In the genomic region with DNA sequence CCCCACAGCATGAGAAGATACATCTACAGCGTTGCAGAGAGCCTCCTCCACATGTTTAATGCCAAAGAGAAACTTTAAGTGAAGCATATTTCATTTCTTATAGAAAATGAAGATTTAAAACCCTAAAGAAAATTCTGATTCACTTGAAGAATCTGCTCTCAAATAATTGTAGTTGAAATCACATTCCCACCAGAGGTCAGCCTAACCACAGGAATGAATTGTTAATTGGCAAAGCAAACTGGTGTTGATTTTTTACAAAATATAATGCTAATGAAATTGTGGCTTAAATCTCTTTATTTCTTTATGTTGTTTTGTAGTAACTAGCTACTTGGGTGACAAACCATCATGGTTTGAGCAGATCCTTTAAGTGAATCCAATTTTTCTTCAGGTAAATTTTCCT, we compare ENCODE assay signal across 8 cellular contexts. TPM values are rescaled to one million over a fixed set of nuclear protein-coding genes. Genes with fewer than 3 reads are reported as not detected.
DNase-seq lines count a peak whose midpoint lies in the region; ATAC-seq and TF ChIP-seq lines count a peak whose summit lies in the region.

No MANE protein-coding gene starts in this region.

- peaks cover 0 to 15% (median 10%) of the 10 kb centered on the region in 4 donors for H3K4me1 ChIP-seq in esophagus muscularis mucosa

- H3K27me3 Mint-ChIP-seq in activated naive CD8-positive, alpha-beta T cell treated with anti-CD3 and anti-CD28 coated beads, Interleukin-2, amount 50 U/mL, for 24 hours, result peaks cover 3% of the 10 kb centered on the region
- H3K27me3 Mint-ChIP-seq in activated naive CD8-positive, alpha-beta T cell treated with anti-CD3 and anti-CD28 coated beads for 36 hours, result peaks cover 3% of the 10 kb centered on the region

- no peaks in the 10 kb centered on the region for H3K36me3 ChIP-seq in esophagus muscularis mucosa

- 40% methylated on average over 1 of the region's 1 CpG for WGBS in esophagus muscularis mucosa

- H3K4me1 Mint-ChIP-seq in activated naive CD8-positive, alpha-beta T cell treated with anti-CD3 and anti-CD28 coated beads, Interleukin-2, amount 50 U/mL, for 24 hours, result no peaks in the 10 kb centered on the region
- peaks cover 4% of the 10 kb centered on the region for H3K4me1 Mint-ChIP-seq in activated naive CD8-positive, alpha-beta T cell treated with anti-CD3 and anti-CD28 coated beads for 36 hours

- no peaks in the 10 kb centered on the region for H3K9me3 ChIP-seq in esophagus muscularis mucosa

- H3K27ac ChIP-seq in esophagus muscularis mucosa (replicated peaks in 1 of 4), result no peak overlapping the region

- intact Hi-C loops in esophagus muscularis mucosa (cut with DNase I), result loop anchor here (2.0 to 10.0 kb wide), 3 partner anchors 87 to 306 kb away; no protein-coding TSS in a partner anchor

- peak; percentile 9 for DNase-seq in activated naive CD8-positive, alpha-beta T cell treated with anti-CD3 and anti-CD28 coated beads, Interleukin-2, amount 50 U/mL, for 24 hours
- DNase-seq in activated naive CD8-positive, alpha-beta T cell treated with anti-CD3 and anti-CD28 coated beads for 36 hours, result no peak
- peak; percentile 20 for DNase-seq in NCI-H82 treated with DMSO at 0.1 percent for 48 hours (lab: John Stamatoyannopoulos, UW; ENCODE audit: unreplicated experiment)
- no peak for DNase-seq in esophagus muscularis mucosa (ENCODE audit: extremely low spot score)
- DNase-seq in putamen (ENCODE audit: low spot score), result peak; percentile 61
- no peak for DNase-seq in mesenteric fat pad (ENCODE audit: low spot score)

- ATAC-seq in activated naive CD8-positive, alpha-beta T cell treated with anti-CD3 and anti-CD28 coated beads, Interleukin-2, amount 50 U/mL, for 24 hours, result no peak
- ATAC-seq in HG02870 (IDR thresholded peaks at IDR 0.05; ENCODE audit: unreplicated experiment) (no peak), HG03439 (IDR thresholded peaks at IDR 0.05; ENCODE audit: unreplicated experiment) (no peak)

- no peak for TF ChIP-seq POLR2A in esophagus muscularis mucosa (IDR thresholded peaks at IDR 0.05; ENCODE audit: low read depth)

- H3K27me3 ChIP-seq in esophagus muscularis mucosa, result no peaks in the 10 kb centered on the region

- peaks cover 5% of the 10 kb centered on the region for H3K9me3 Mint-ChIP-seq in activated naive CD8-positive, alpha-beta T cell treated with anti-CD3 and anti-CD28 coated beads, Interleukin-2, amount 50 U/mL, for 24 hours
- H3K9me3 Mint-ChIP-seq in activated naive CD8-positive, alpha-beta T cell treated with anti-CD3 and anti-CD28 coated beads for 36 hours, result peaks cover 5% of the 10 kb centered on the region

- H3K4me3 Mint-ChIP-seq in activated naive CD8-positive, alpha-beta T cell treated with anti-CD3 and anti-CD28 coated beads, Interleukin-2, amount 50 U/mL, for 24 hours, result no peak overlapping the region
- H3K4me3 Mint-ChIP-seq in activated naive CD8-positive, alpha-beta T cell treated with anti-CD3 and anti-CD28 coated beads for 36 hours, result no peak overlapping the region

- H3K4me3 ChIP-seq in esophagus muscularis mucosa, result no peak overlapping the region

- no peak overlapping the region for H3K27ac Mint-ChIP-seq in activated naive CD8-positive, alpha-beta T cell treated with anti-CD3 and anti-CD28 coated beads, Interleukin-2, amount 50 U/mL, for 24 hours
- no peak overlapping the region for H3K27ac Mint-ChIP-seq in activated naive CD8-positive, alpha-beta T cell treated with anti-CD3 and anti-CD28 coated beads for 36 hours

- no peak for TF ChIP-seq EP300 in esophagus muscularis mucosa (IDR thresholded peaks at IDR 0.05)

- peak; percentile 48 to 59 (median 56) for TF ChIP-seq CTCF in esophagus muscularis mucosa (IDR thresholded peaks at IDR 0.05)

- H3K36me3 Mint-ChIP-seq in activated naive CD8-positive, alpha-beta T cell treated with anti-CD3 and anti-CD28 coated beads, Interleukin-2, amount 50 U/mL, for 24 hours (ENCODE audit: low read depth), result no peaks in the 10 kb centered on the region
- no peaks in the 10 kb centered on the region for H3K36me3 Mint-ChIP-seq in activated naive CD8-positive, alpha-beta T cell treated with anti-CD3 and anti-CD28 coated beads for 36 hours

RNA-seq across cellular contexts. Expression of gene WDR17, which starts 31.1 kb away (rescaled TPM):
- total RNA-seq in activated naive CD8-positive, alpha-beta T cell treated with anti-CD3 and anti-CD28 coated beads for 36 hours, result 1 to 10 TPM; 1.9 to 2.7 TPM
- total RNA-seq in esophagus muscularis mucosa (1 to 10 TPM; 2.8 to 4.8 (median 3.2) TPM), mesenteric fat pad (1.4 TPM)

Comparison
In these comparisons a context has a peak if more than half of its experiments do, and no peak if none do; other contexts are left out.
1. DNase-seq: peak in activated naive CD8-positive, alpha-beta T cell treated with anti-CD3 and anti-CD28 coated beads, Interleukin-2, amount 50 U/mL, for 24 hours (single experiment), NCI-H82 treated with DMSO at 0.1 percent for 48 hours (single experiment) and putamen (single experiment); none in activated naive CD8-positive, alpha-beta T cell treated with anti-CD3 and anti-CD28 coated beads for 36 hours (single experiment), esophagus muscularis mucosa (single experiment) and mesenteric fat pad (single experiment).